27 cellular contexts compared by ENCODE assay signal in genomic region chr2:179948058-179948457, GRCh38.
"Had no signal": no experiment of that assay in that cellular context is flagged by ENCODE, and none has a peak within 500 bp of the region (broad histone marks: within the 10 kb centered on the region; RNA-seq: fewer than 3 reads in every experiment).

No MANE protein-coding gene starts in this region.

- H3K4me1 Mint-ChIP-seq: activated naive CD8-positive, alpha-beta T cell treated with anti-CD3 and anti-CD28 coated beads, Interleukin-2, amount 50 U/mL, for 24 hours had no signal

- DNase-seq: activated CD4-positive, alpha-beta T cell treated with anti-CD3 and anti-CD28 coated beads for 48 hours; activated CD4-positive, alpha-beta T cell treated with anti-CD3 and anti-CD28 coated beads, Interleukin-2, amount 50 U/mL, for 4 hours; activated CD4-positive, CD25-positive, alpha-beta regulatory T cell treated with anti-CD3 and anti-CD28 coated beads, Interleukin-2, amount 50 U/mL, for 72 hours; activated CD8-positive, alpha-beta memory T cell treated with anti-CD3 and anti-CD28 coated beads, Interleukin-2, amount 50 U/mL, for 48 hours; activated CD8-positive, alpha-beta T cell treated with anti-CD3 and anti-CD28 coated beads, Interleukin-2, amount 10 ng/mL, durations not matched to agents 7 days and 5 days; activated effector memory CD4-positive, alpha-beta T cell treated with anti-CD3 and anti-CD28 coated beads, Interleukin-2, amount 50 U/mL, for 16 hours; activated naive CD4-positive, alpha-beta T cell treated with Interleukin-2 at 50 U/mL for 16 hours; activated naive CD8-positive, alpha-beta T cell treated with anti-CD3 and anti-CD28 coated beads, Interleukin-2, amount 50 U/mL, for 24 hours; activated T-cell treated with anti-CD3 and anti-CD28 coated beads, Interleukin-2, amount 50 U/mL, for 1 hour; amniotic stem cell; body of pancreas; KG1; NCI-H1092 treated with DMSO at 0.1 percent for 48 hours; NCI-H1417 treated with DMSO at 0.1 percent for 48 hours; NCI-H1694; NCI-H2029; NCI-H2107; NCI-H2171 treated with DMSO at 0.1 percent for 48 hours; NCI-H345; NCI-H510A; NCI-H69; NK-92 treated with Interleukin-12 subunit alpha and Interleukin-12 subunit beta, amount 100 ng/mL, for 24 hours; Peyer's patch; SHP77 treated with DMSO at 0.1 percent for 48 hours had no signal

- H3K9me3 Mint-ChIP-seq: activated naive CD4-positive, alpha-beta T cell treated with anti-CD3 and anti-CD28 coated beads, Interleukin-2, amount 50 U/mL, for 72 hours; activated naive CD8-positive, alpha-beta T cell treated with anti-CD3 and anti-CD28 coated beads, Interleukin-2, amount 50 U/mL, for 24 hours; T-helper 1 cell treated with Interleukin-12 subunit alpha and Interleukin-12 subunit beta and Interleukin-4 antibody, amounts not matched to agents 30 μg/mL and 1 μg/mL, for 36 hours had no signal

- H3K27me3 ChIP-seq: ascending aorta, body of pancreas, Peyer's patch had no signal

- H3K4me3 Mint-ChIP-seq: activated CD8-positive, alpha-beta T cell treated with anti-CD3 and anti-CD28 coated beads, Interleukin-2, amount 10 ng/mL, durations not matched to agents 7 days and 5 days; activated naive CD8-positive, alpha-beta T cell treated with anti-CD3 and anti-CD28 coated beads, Interleukin-2, amount 50 U/mL, for 24 hours; T-helper 1 cell treated with Interleukin-12 subunit alpha and Interleukin-12 subunit beta and Interleukin-4 antibody, amounts not matched to agents 30 μg/mL and 1 μg/mL, for 36 hours had no signal

- H3K4me3 ChIP-seq: ascending aorta, body of pancreas, Peyer's patch had no signal

- H3K27ac ChIP-seq: ascending aorta, body of pancreas, Peyer's patch had no signal

- H3K27ac Mint-ChIP-seq: activated CD8-positive, alpha-beta T cell treated with anti-CD3 and anti-CD28 coated beads, Interleukin-2, amount 10 ng/mL, durations not matched to agents 7 days and 5 days; activated naive CD8-positive, alpha-beta T cell treated with anti-CD3 and anti-CD28 coated beads, Interleukin-2, amount 50 U/mL, for 24 hours; T-helper 1 cell treated with Interleukin-12 subunit alpha and Interleukin-12 subunit beta and Interleukin-4 antibody, amounts not matched to agents 30 μg/mL and 1 μg/mL, for 36 hours had no signal

- H3K4me1 ChIP-seq: ascending aorta, Peyer's patch had no signal

- ATAC-seq: activated CD8-positive, alpha-beta T cell treated with anti-CD3 and anti-CD28 coated beads, Interleukin-2, amount 10 ng/mL, durations not matched to agents 7 days and 5 days; activated naive CD4-positive, alpha-beta T cell treated with anti-CD3 and anti-CD28 coated beads, Interleukin-2, amount 50 U/mL, for 72 hours; activated naive CD8-positive, alpha-beta T cell treated with anti-CD3 and anti-CD28 coated beads, Interleukin-2, amount 50 U/mL, for 24 hours; body of pancreas had no signal

- H3K9me3 ChIP-seq: ascending aorta, body of pancreas, Peyer's patch had no signal

- H3K27me3 Mint-ChIP-seq: activated naive CD8-positive, alpha-beta T cell treated with anti-CD3 and anti-CD28 coated beads, Interleukin-2, amount 50 U/mL, for 24 hours had no signal
